Comparison of ENCODE assay signal across 20 cellular contexts in genomic region chr3:37813403-37813802, GRCh38. TPM values are rescaled to one million over a fixed set of nuclear protein-coding genes. Genes with fewer than 3 reads are reported as not detected.
A peak's percentile ranks its signal among the peaks of the same experiment; 100 is the strongest.
DNase-seq lines count a peak whose midpoint lies in the region; ATAC-seq and TF ChIP-seq lines count a peak whose summit lies in the region.
"Had no signal": no experiment of that assay in that cellular context is flagged by ENCODE, and none has a peak within 500 bp of the region (broad histone marks: within the 10 kb centered on the region; RNA-seq: fewer than 3 reads in every experiment).

No MANE protein-coding gene starts in this region.

- H3K27ac ChIP-seq in left ventricle myocardium inferior (replicated peaks) (peak overlapping the region; percentile 64), right cardiac atrium (ENCODE audit: low read length) (no peak overlapping the region), VCaP (peak overlapping the region; percentile 68; the same call in 1 of the 2 replicates), suprapubic skin (no peak overlapping the region)
- H3K27ac ChIP-seq in CD8-positive, alpha-beta T cell (ENCODE audit: low read depth, low read length), result no peak overlapping the region
- H3K27ac ChIP-seq: A549 had no signal

- H3K4me3 ChIP-seq in left ventricle myocardium inferior (no peak overlapping the region), right cardiac atrium (ENCODE audit: low read length) (no peak overlapping the region), suprapubic skin (no peak overlapping the region)
- H3K4me3 ChIP-seq in CD8-positive, alpha-beta T cell (ENCODE audit: low read depth, low read length), result no peak overlapping the region
- H3K4me3 ChIP-seq: A549 had no signal

- H3K36me3 ChIP-seq in left ventricle myocardium inferior, result peaks cover 11% of the 10 kb centered on the region
- H3K36me3 ChIP-seq in suprapubic skin, result peaks cover 20% of the 10 kb centered on the region
- no peaks in the 10 kb centered on the region for H3K36me3 ChIP-seq in CD8-positive, alpha-beta T cell (ENCODE audit: insufficient read depth, low read length)
- H3K36me3 ChIP-seq: BE2C had no signal

- POLR2A ChIA-PET in HEK293T (lab: Yijun Ruan, JAX), result no interaction called here
- POLR2A ChIA-PET in CD8-positive, alpha-beta T cell (lab: Charles Lee), result no interaction called here

- CTCF ChIA-PET in HEK293T (lab: Yijun Ruan, JAX), result interaction anchor here (0.9 kb wide), 1 partner anchor 154 kb away, joined by 3 read pairs; no protein-coding TSS in a partner anchor
- CTCF ChIA-PET in CD8-positive, alpha-beta T cell (lab: Charles Lee), result no interaction called here

- TF ChIP-seq POLR2A in suprapubic skin (IDR thresholded peaks at IDR 0.05), result no peak

- intact Hi-C loops in left ventricle myocardium inferior (cut with micrococcal nuclease), result no loop called here
- intact Hi-C loops in right cardiac atrium (cut with DNase I), result no loop called here
- intact Hi-C loops in CD8-positive, alpha-beta T cell (cut with DNase I, micrococcal nuclease), result loop anchor here in 1 of 2 experiments (10.0 kb wide), 1 partner anchor 509 kb away; no protein-coding TSS in a partner anchor

- no peaks in the 10 kb centered on the region for H3K9me3 ChIP-seq in left ventricle myocardium inferior (replicated peaks)
- H3K9me3 ChIP-seq in right cardiac atrium (ENCODE audit: control insufficient read depth, low read length), result no peaks in the 10 kb centered on the region
- H3K9me3 ChIP-seq in suprapubic skin, result no peaks in the 10 kb centered on the region
- no peaks in the 10 kb centered on the region for H3K9me3 ChIP-seq in CD8-positive, alpha-beta T cell (ENCODE audit: low read length)
- H3K9me3 ChIP-seq: A549, BE2C had no signal

- H3K36me3 Mint-ChIP-seq in CD8-positive, alpha-beta T cell, result no peaks in the 10 kb centered on the region

- no peaks in the 10 kb centered on the region for H3K9me3 Mint-ChIP-seq in CD8-positive, alpha-beta T cell
- H3K9me3 Mint-ChIP-seq: activated naive CD4-positive, alpha-beta T cell treated with anti-CD3 and anti-CD28 coated beads for 36 hours; activated T-cell treated with anti-CD3 and anti-CD28 coated beads, Interleukin-2, amount 50 U/mL, for 24 hours had no signal

- TF ChIP-seq EP300 in suprapubic skin (IDR thresholded peaks at IDR 0.05), result no peak

- ATAC-seq in right cardiac atrium, result no peak
- ATAC-seq in HG03432 (IDR thresholded peaks at IDR 0.05; ENCODE audit: unreplicated experiment), result peak; percentile 66
- no peak for ATAC-seq in CD8-positive, alpha-beta T cell
- ATAC-seq: A549 had no signal

- WGBS in right cardiac atrium, result 35% methylated on average over 1 of the region's 1 CpG
- WGBS in suprapubic skin, result 61% methylated on average over 1 of the region's 1 CpG

- H3K4me1 ChIP-seq in left ventricle myocardium inferior (peaks cover 50% of the 10 kb centered on the region), right cardiac atrium (ENCODE audit: control insufficient read depth, insufficient read depth, low read length) (peaks cover 16% of the 10 kb centered on the region), suprapubic skin (no peaks in the 10 kb centered on the region)
- H3K4me1 ChIP-seq in CD8-positive, alpha-beta T cell (ENCODE audit: insufficient read depth, low read length), result no peaks in the 10 kb centered on the region
- H3K4me1 ChIP-seq: A549, BE2C had no signal

- DNase-seq in left ventricle myocardium inferior (no peak), right cardiac atrium (no peak), suprapubic skin (ENCODE audit: low spot score in 2 of 2) (no peak), HEK293T (ENCODE audit: extremely low spot score) (no peak)
- DNase-seq in stimulated activated CD4-positive, alpha-beta T cell treated with anti-CD3 and anti-CD28 coated beads, Interleukin-4, amount 100 ng/mL, for 1 hour, result no peak
- DNase-seq in CD8-positive, alpha-beta T cell, result no peak
- DNase-seq: activated CD4-positive, CD25-positive, alpha-beta regulatory T cell treated with anti-CD3 and anti-CD28 coated beads, Interleukin-2, amount 50 U/mL, for 72 hours; activated naive CD4-positive, alpha-beta T cell treated with anti-CD3 and anti-CD28 coated beads for 36 hours; activated T-cell treated with anti-CD3 and anti-CD28 coated beads, Interleukin-2, amount 50 U/mL, for 24 hours; BE2C; KG1; NCI-H1092; NCI-H2081 treated with DMSO at 0.1 percent for 48 hours; NCI-H446; occipital lobe; retina; T-helper 9 cell had no signal

- H3K4me3 Mint-ChIP-seq in CD8-positive, alpha-beta T cell, result no peak overlapping the region
- H3K4me3 Mint-ChIP-seq: activated naive CD4-positive, alpha-beta T cell treated with anti-CD3 and anti-CD28 coated beads for 36 hours; activated T-cell treated with anti-CD3 and anti-CD28 coated beads, Interleukin-2, amount 50 U/mL, for 24 hours had no signal

- peaks cover 5% of the 10 kb centered on the region for H3K27me3 Mint-ChIP-seq in CD8-positive, alpha-beta T cell (ENCODE audit: low read depth)

- H3K27me3 ChIP-seq in left ventricle myocardium inferior (ENCODE audit: low read depth), result no peaks in the 10 kb centered on the region
- H3K27me3 ChIP-seq in right cardiac atrium (ENCODE audit: control insufficient read depth, insufficient read depth), result no peaks in the 10 kb centered on the region
- no peaks in the 10 kb centered on the region for H3K27me3 ChIP-seq in suprapubic skin
- H3K27me3 ChIP-seq in CD8-positive, alpha-beta T cell (ENCODE audit: insufficient read depth, low read length), result no peaks in the 10 kb centered on the region
- H3K27me3 ChIP-seq: BE2C had no signal

- H3K27ac Mint-ChIP-seq in CD8-positive, alpha-beta T cell, result no peak overlapping the region
- H3K27ac Mint-ChIP-seq: activated naive CD4-positive, alpha-beta T cell treated with anti-CD3 and anti-CD28 coated beads for 36 hours; activated T-cell treated with anti-CD3 and anti-CD28 coated beads, Interleukin-2, amount 50 U/mL, for 24 hours had no signal

- TF ChIP-seq CTCF in left ventricle myocardium inferior (IDR thresholded peaks at IDR 0.05; ENCODE audit: borderline replicate concordance) (no peak), VCaP (conservative IDR thresholded peaks at IDR 0.05) (no peak), suprapubic skin (IDR thresholded peaks at IDR 0.05) (no peak)
- no peak for TF ChIP-seq CTCF in CD8-positive, alpha-beta T cell (IDR thresholded peaks at IDR 0.05)

- no peaks in the 10 kb centered on the region for H3K4me1 Mint-ChIP-seq in CD8-positive, alpha-beta T cell (ENCODE audit: low read depth)

TF ChIP-seq in HEK293T, 16 proteins besides CTCF, POLR2A, EP300 and RAD21:
- TF ChIP-seq SP1 (IDR thresholded peaks at IDR 0.05) (no peak), NFRKB (IDR thresholded peaks at IDR 0.05) (no peak), HDGF (IDR thresholded peaks at IDR 0.05; ENCODE audit: borderline replicate concordance) (no peak), CTBP1 (IDR thresholded peaks at IDR 0.05; ENCODE audit: borderline replicate concordance) (no peak), ARNT (IDR thresholded peaks at IDR 0.05) (no peak), ZNF384 (IDR thresholded peaks at IDR 0.05) (no peak), SUZ12 (IDR thresholded peaks at IDR 0.05) (no peak), ELF4 (IDR thresholded peaks at IDR 0.05) (no peak), BHLHE40 (IDR thresholded peaks at IDR 0.05; ENCODE audit: borderline replicate concordance) (no peak), FOXK2 (IDR thresholded peaks at IDR 0.05) (no peak), TARDBP (IDR thresholded peaks at IDR 0.05) (no peak), FOXA1 (IDR thresholded peaks at IDR 0.05) (no peak), L3MBTL2 (conservative IDR thresholded peaks at IDR 0.05) (no peak)

RNA-seq across cellular contexts. Expression of gene CTDSPL, which starts 48.3 kb away (rescaled TPM):
- total RNA-seq in left ventricle myocardium inferior (56.3 TPM), right cardiac atrium (10 to 100 TPM; 38.3 to 50.9 (median 41.0) TPM), suprapubic skin (100 to 1,000 TPM in 3 of 4 donors, 10 to 100 TPM in 1; 78.9 to 130 (median 111) TPM)
- polyA plus RNA-seq in right cardiac atrium, result 13.6 TPM
- total RNA-seq in CD8-positive, alpha-beta T cell, result under 1 TPM; 0.08 to 0.24 TPM

Comparison
In these comparisons a context has a peak if more than half of its experiments do, and no peak if none do; other contexts are left out.
1. H3K27ac ChIP-seq: peak in left ventricle myocardium inferior (single experiment) and VCaP (single experiment); none in right cardiac atrium (single experiment), suprapubic skin (single experiment) and CD8-positive, alpha-beta T cell (single experiment).
2. RNA of gene CTDSPL, which starts 48.3 kb away (total RNA-seq): 78.9 to 130 TPM in suprapubic skin, 56.3 TPM in left ventricle myocardium inferior (single experiment) and 38.3 to 50.9 TPM in right cardiac atrium; 0.08 to 0.24 TPM in CD8-positive, alpha-beta T cell; every median in the first group is over 10 times any median in the second.